Comparison of ENCODE assay signal across 26 cellular contexts in the genomic region with DNA sequence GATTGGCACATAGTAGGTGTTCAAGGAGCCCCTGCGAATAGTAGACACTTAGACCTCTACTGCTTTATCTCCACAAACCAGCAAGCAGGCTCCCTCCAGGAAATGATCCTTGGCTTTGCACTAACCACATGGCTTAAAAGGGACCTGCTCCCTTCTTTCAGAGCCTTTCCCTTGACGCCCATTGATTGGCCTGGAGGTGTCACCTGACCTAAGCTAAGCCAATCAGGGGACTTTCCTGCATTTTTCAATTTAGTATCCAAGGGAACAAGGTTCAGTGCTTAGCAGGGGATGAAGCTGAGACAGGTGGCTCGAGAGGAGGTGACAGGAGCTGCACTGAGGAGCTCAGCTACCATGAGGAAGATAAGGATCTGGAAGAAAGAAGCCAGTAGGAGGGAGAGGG. TPM values are rescaled to one million over a fixed set of nuclear protein-coding genes. Genes with fewer than 3 reads are reported as not detected.
DNase-seq lines count a peak whose midpoint lies in the region; ATAC-seq and TF ChIP-seq lines count a peak whose summit lies in the region.
"Had no signal": no experiment of that assay in that cellular context is flagged by ENCODE, and none has a peak within 500 bp of the region (broad histone marks: within the 10 kb centered on the region; RNA-seq: fewer than 3 reads in every experiment).

No MANE protein-coding gene starts in this region.

- intact Hi-C loops in prostate gland (cut with DNase I), result no loop called here

- H3K36me3 Mint-ChIP-seq in stimulated activated memory B cell treated with anti-CD40 and anti-IgM and Interleukin-4, amounts not matched to agents 10 μg/mL and 1 μg/mL and 100 μg/mL, for 72 hours, result no peaks in the 10 kb centered on the region
- H3K36me3 Mint-ChIP-seq: activated naive CD8-positive, alpha-beta T cell treated with anti-CD3 and anti-CD28 coated beads for 36 hours; CD14-positive monocyte had no signal

- H3K9me3 Mint-ChIP-seq in stimulated activated memory B cell treated with anti-CD40 and anti-IgM and Interleukin-4, amounts not matched to agents 10 μg/mL and 1 μg/mL and 100 μg/mL, for 72 hours, result peaks cover 4% of the 10 kb centered on the region
- H3K9me3 Mint-ChIP-seq: activated naive CD8-positive, alpha-beta T cell treated with anti-CD3 and anti-CD28 coated beads for 36 hours had no signal

- H3K27ac ChIP-seq in prostate gland, result no peak overlapping the region
- H3K27ac ChIP-seq: foreskin keratinocyte, GM23248, hepatocyte, HL-60 had no signal

- no peak for TF ChIP-seq CTCF in prostate gland (IDR thresholded peaks at IDR 0.05)

- H3K36me3 ChIP-seq in prostate gland, result no peaks in the 10 kb centered on the region
- H3K36me3 ChIP-seq: MG63 had no signal

- WGBS in prostate gland, result 79% methylated on average over 3 of the region's 3 CpGs

- peak; percentile 42 for DNase-seq in NCI-H2029 (lab: John Stamatoyannopoulos, UW)
- DNase-seq in NCI-H2029 treated with DMSO at 0.1 percent for 48 hours (lab: John Stamatoyannopoulos, UW), result no peak
- DNase-seq in DMS 273 (lab: John Stamatoyannopoulos, UW; ENCODE audit: unreplicated experiment), result peak; percentile 74
- DNase-seq in NCI-H2196 (lab: John Stamatoyannopoulos, UW; ENCODE audit: unreplicated experiment), result peak; percentile 20
- DNase-seq in iPS-NIHi11 (ENCODE audit: low spot score), result peak; percentile 71
- no peak for DNase-seq in activated CD8-positive, alpha-beta memory T cell treated with anti-CD3 and anti-CD28 coated beads for 24 hours
- DNase-seq in prostate gland (ENCODE audit: low spot score), result no peak
- DNase-seq: ACHN; activated naive CD8-positive, alpha-beta T cell treated with anti-CD3 and anti-CD28 coated beads for 36 hours; cerebellar nuclear complex; DMS153; erythroblast; foreskin keratinocyte; GM23248; IMR-90; MG63; NCI-H1930; occipital lobe; substantia nigra; T-helper 9 cell had no signal

- no peak overlapping the region for H3K4me3 Mint-ChIP-seq in stimulated activated memory B cell treated with anti-CD40 and anti-IgM and Interleukin-4, amounts not matched to agents 10 μg/mL and 1 μg/mL and 100 μg/mL, for 72 hours
- H3K4me3 Mint-ChIP-seq: activated naive CD8-positive, alpha-beta T cell treated with anti-CD3 and anti-CD28 coated beads for 36 hours; CD14-positive monocyte had no signal

- H3K9me3 ChIP-seq in prostate gland, result no peaks in the 10 kb centered on the region
- H3K9me3 ChIP-seq: MG63 had no signal

- no peak for TF ChIP-seq POLR2A in prostate gland (IDR thresholded peaks at IDR 0.05)

- peaks cover 16% of the 10 kb centered on the region for H3K27me3 Mint-ChIP-seq in stimulated activated memory B cell treated with anti-CD40 and anti-IgM and Interleukin-4, amounts not matched to agents 10 μg/mL and 1 μg/mL and 100 μg/mL, for 72 hours

- no peak overlapping the region for H3K27ac Mint-ChIP-seq in stimulated activated memory B cell treated with anti-CD40 and anti-IgM and Interleukin-4, amounts not matched to agents 10 μg/mL and 1 μg/mL and 100 μg/mL, for 72 hours
- H3K27ac Mint-ChIP-seq: activated naive CD8-positive, alpha-beta T cell treated with anti-CD3 and anti-CD28 coated beads for 36 hours; CD14-positive monocyte had no signal

- no peaks in the 10 kb centered on the region for H3K27me3 ChIP-seq in prostate gland (replicated peaks; ENCODE audit: insufficient read depth)
- H3K27me3 ChIP-seq: foreskin keratinocyte, hepatocyte, MG63 had no signal

- ATAC-seq in stimulated activated memory B cell treated with anti-CD40 and anti-IgM and Interleukin-4, amounts not matched to agents 10 μg/mL and 1 μg/mL and 100 μg/mL, for 72 hours, result no peak
- ATAC-seq: activated CD4-positive, CD25-positive, alpha-beta regulatory T cell treated with anti-CD3 and anti-CD28 coated beads, Interleukin-2, amount 50 U/mL, for 24 hours; foreskin keratinocyte had no signal

- no peak overlapping the region for H3K4me3 ChIP-seq in prostate gland
- H3K4me3 ChIP-seq: GM23248, hepatocyte, MG63 had no signal

- no peaks in the 10 kb centered on the region for H3K4me1 ChIP-seq in prostate gland (replicated peaks)
- H3K4me1 ChIP-seq: foreskin keratinocyte had no signal

- no peaks in the 10 kb centered on the region for H3K4me1 Mint-ChIP-seq in stimulated activated memory B cell treated with anti-CD40 and anti-IgM and Interleukin-4, amounts not matched to agents 10 μg/mL and 1 μg/mL and 100 μg/mL, for 72 hours
- H3K4me1 Mint-ChIP-seq: activated naive CD8-positive, alpha-beta T cell treated with anti-CD3 and anti-CD28 coated beads for 36 hours; CD14-positive monocyte had no signal

RNA-seq across cellular contexts. Expression of a gene that starts 52.8 kb away (rescaled TPM):
- total RNA-seq in prostate gland, result under 1 TPM; 0.23 TPM
- total RNA-seq: activated naive CD8-positive, alpha-beta T cell treated with anti-CD3 and anti-CD28 coated beads for 36 hours; foreskin keratinocyte; GM23248; hepatocyte; IMR-90; lung microvascular endothelial cell; occipital lobe had no signal

Comparison
In these comparisons a context has a peak if more than half of its experiments do, and no peak if none do; other contexts are left out.
1. DNase-seq: peak in NCI-H2029 (single experiment), DMS 273 (single experiment), NCI-H2196 (single experiment) and iPS-NIHi11 (single experiment); none in NCI-H2029 treated with DMSO at 0.1 percent for 48 hours (single experiment), activated CD8-positive, alpha-beta memory T cell treated with anti-CD3 and anti-CD28 coated beads for 24 hours (single experiment) and prostate gland (single experiment).